ENCODE assay signal across 8 cellular contexts in the genomic region with DNA sequence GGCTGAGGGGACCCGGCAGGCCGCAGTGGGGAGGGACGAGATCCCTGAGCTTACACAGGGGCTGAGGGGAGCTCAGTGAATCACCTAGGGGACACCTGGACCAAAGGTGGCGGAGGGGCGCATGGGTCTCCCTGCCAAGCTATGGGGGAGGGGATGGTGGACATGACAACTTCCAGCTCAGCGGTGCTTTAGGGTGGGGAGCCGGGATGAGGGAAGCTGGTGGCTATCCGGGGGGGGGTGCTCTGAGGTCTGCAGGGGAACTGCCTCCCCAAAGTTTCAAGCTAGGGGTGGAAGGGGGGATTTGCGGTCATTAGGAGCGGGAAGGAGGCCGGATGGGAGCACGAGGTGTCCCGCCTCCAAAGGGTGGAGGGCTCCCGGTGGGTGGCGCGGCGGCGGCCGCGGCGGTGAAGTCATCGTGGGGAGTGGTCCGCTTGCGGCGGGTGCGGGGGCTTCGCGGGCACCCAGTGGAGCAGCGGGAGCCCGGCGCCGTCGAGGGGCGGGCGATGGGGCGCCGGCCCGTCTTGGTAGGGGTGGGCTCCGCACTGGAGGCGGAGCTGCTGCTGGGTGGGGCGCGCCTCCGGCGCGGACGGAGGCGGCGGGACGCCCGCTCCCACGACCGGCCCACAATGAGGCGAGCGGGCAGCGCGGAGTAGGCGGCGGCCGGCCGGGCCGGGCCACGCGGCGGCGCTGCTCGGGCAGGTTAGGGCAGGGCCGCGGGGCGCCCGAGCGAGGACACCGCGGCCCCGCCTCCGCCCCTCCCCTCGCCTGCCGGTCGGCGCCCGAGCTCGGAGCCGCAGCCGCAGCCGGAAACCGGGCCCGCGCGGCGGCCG.
DNase-seq lines count a peak whose midpoint lies in the region; ATAC-seq and TF ChIP-seq lines count a peak whose summit lies in the region.

MICALL1 (plus strand) TSS at position 764 of the 830 bp plus-strand sequence. CDS start 126 bp downstream, outside the sequence.

- peaks cover 0 to 3% of the 10 kb centered on the region in 2 donors for H3K36me3 ChIP-seq in mucosa of rectum (ENCODE audit: control insufficient read depth in 2 of 2, insufficient read depth in 2 of 2, low read length in 2 of 2)

- DNase-seq in SIG-M5 treated with dmso at 0.1 percent for 504 hours (lab: John Stamatoyannopoulos, UW; ENCODE audit: unreplicated experiment) (peak; percentile 45), SIG-M5 (lab: John Stamatoyannopoulos, UW) (no peak), NCI-H82 (lab: John Stamatoyannopoulos, UW) (peak; percentile 61), epithelial cell of esophagus (ENCODE audit: low read depth) (peak; percentile 91)
- peak; percentile 60 for DNase-seq in activated CD8-positive, alpha-beta memory T cell treated with anti-CD3 and anti-CD28 coated beads, Interleukin-2, amount 50 U/mL, for 4 hours
- peak; percentile 21 to 36 for DNase-seq in stimulated activated CD8-positive, alpha-beta memory T cell treated with anti-CD3 and anti-CD28 coated beads, Interleukin-7, amount 100 ng/mL, for 48 hours (ENCODE audit: extremely low read depth in 1 of 2, low read depth in 1 of 2)

- H3K27me3 ChIP-seq in mucosa of rectum (ENCODE audit: control insufficient read depth in 2 of 2, insufficient read depth in 2 of 2, low read length in 2 of 2) = no peaks in the 10 kb centered on the region

- no peak for TF ChIP-seq CTCF in epithelial cell of esophagus (IDR thresholded peaks at IDR 0.05; ENCODE audit: insufficient read depth, low read depth, low read length, missing control alignments)

- no peaks in the 10 kb centered on the region for H3K9me3 ChIP-seq in mucosa of rectum (ENCODE audit: control insufficient read depth in 2 of 2, low read length in 2 of 2)

- peaks cover 9 to 16% of the 10 kb centered on the region in 2 donors for H3K4me1 ChIP-seq in mucosa of rectum (ENCODE audit: control insufficient read depth in 2 of 2, insufficient read depth in 2 of 2, low read length in 2 of 2)

- peak; percentile 74 for ATAC-seq in HG03045 (IDR thresholded peaks at IDR 0.05; ENCODE audit: unreplicated experiment)

- H3K4me3 ChIP-seq in epithelial cell of esophagus (ENCODE audit: low read length) (peak within 1 kb of the TSS; percentile 98), mucosa of rectum (ENCODE audit: low read length in 2 of 2) (peak within 1 kb of the TSS; percentile 69 to 77)

- H3K27ac ChIP-seq in mucosa of rectum (ENCODE audit: low read depth in 2 of 2, low read length in 2 of 2) = peak within 1 kb of the TSS; percentile 68

- peak within 1 kb of the TSS; percentile 78 to 80 for H3K9ac ChIP-seq in mucosa of rectum (ENCODE audit: low read depth in 1 of 2, low read length in 2 of 2)
